ENCODE assay signal across 8 cellular contexts in genomic region chr19:10870955-10871603, GRCh38. TPM values are rescaled to one million over a fixed set of nuclear protein-coding genes. Genes with fewer than 3 reads are reported as not detected.
DNase-seq lines count a peak whose midpoint lies in the region; ATAC-seq, FAIRE-seq and TF ChIP-seq lines count a peak whose summit lies in the region.

TSS of gene CARM1 (plus strand) at chr19:10871553. CDS start at chr19:10871703, 150 bp downstream.

- no peak for TF ChIP-seq POLR2A in vagina (IDR thresholded peaks at IDR 0.05)

- peak within 1 kb of the TSS; percentile 90 for H3K9ac ChIP-seq in rectal smooth muscle tissue (ENCODE audit: low read length)

- H3K9me3 ChIP-seq in ascending aorta = no peaks in the 10 kb centered on the region
- no peaks in the 10 kb centered on the region for H3K9me3 ChIP-seq in right cardiac atrium (ENCODE audit: control insufficient read depth, low read length)
- no peaks in the 10 kb centered on the region for H3K9me3 ChIP-seq in vagina

- peak within 1 kb of the TSS; percentile 95 for H3K27ac Mint-ChIP-seq in T-helper 2 cell treated with Interferon-gamma antibody and Interleukin-4, amounts not matched to agents 5 μg/mL and 100 μg/mL, for 36 hours

- peak; percentile 91 for FAIRE-seq in GM18507 (lab: Jason Lieb, UNC)

- H3K27me3 Mint-ChIP-seq in T-helper 2 cell treated with Interferon-gamma antibody and Interleukin-4, amounts not matched to agents 5 μg/mL and 100 μg/mL, for 36 hours (ENCODE audit: low read depth) = no peaks in the 10 kb centered on the region

- H3K27ac ChIP-seq in ascending aorta (peak within 1 kb of the TSS; percentile 55 to 86), right cardiac atrium (ENCODE audit: low read length) (peak within 1 kb of the TSS; percentile 76), rectal smooth muscle tissue (ENCODE audit: low read depth, low read length) (peak within 1 kb of the TSS; percentile 87), vagina (peak within 1 kb of the TSS; percentile 94)

- TF ChIP-seq CTCF in ascending aorta (IDR thresholded peaks at IDR 0.05) (peak; percentile 33 to 94 (median 54)), vagina (IDR thresholded peaks at IDR 0.05) (peak; percentile 30 to 61 (median 42))

- H3K4me3 Mint-ChIP-seq in T-helper 2 cell treated with Interferon-gamma antibody and Interleukin-4, amounts not matched to agents 5 μg/mL and 100 μg/mL, for 36 hours = peak within 1 kb of the TSS; percentile 92

- H3K27me3 ChIP-seq in ascending aorta (no peaks in the 10 kb centered on the region), right cardiac atrium (ENCODE audit: control insufficient read depth, insufficient read depth) (no peaks in the 10 kb centered on the region), rectal smooth muscle tissue (ENCODE audit: control insufficient read depth, insufficient read depth, low read length) (no peaks in the 10 kb centered on the region), vagina (no peaks in the 10 kb centered on the region)

- peaks cover 27% of the 10 kb centered on the region for H3K4me1 Mint-ChIP-seq in T-helper 2 cell treated with Interferon-gamma antibody and Interleukin-4, amounts not matched to agents 5 μg/mL and 100 μg/mL, for 36 hours (ENCODE audit: low read depth)

- H3K4me3 ChIP-seq in ascending aorta (peak within 1 kb of the TSS; percentile 88 to 96), right cardiac atrium (ENCODE audit: low read length) (peak within 1 kb of the TSS; percentile 98), rectal smooth muscle tissue (ENCODE audit: low read length) (peak within 1 kb of the TSS; percentile 92), vagina (peak within 1 kb of the TSS; percentile 91 to 99)

- peak; percentile 92 for DNase-seq in GM18507 (ENCODE audit: extremely low spot score, insufficient read length, low read depth)
- peak; percentile 98 for DNase-seq in NCI-H2029 (lab: John Stamatoyannopoulos, UW)
- peak; percentile 98 for DNase-seq in T-helper 2 cell treated with Interferon-gamma antibody and Interleukin-4, amounts not matched to agents 5 μg/mL and 100 μg/mL, for 36 hours (ENCODE audit: low spot score)
- peak; percentile 98 to 100 for DNase-seq in ascending aorta (ENCODE audit: low spot score in 2 of 2)
- peak; percentile 99 to 100 (median 100) for DNase-seq in right cardiac atrium
- DNase-seq in vagina (ENCODE audit: extremely low spot score in 2 of 2) = peak in 1 of 2 donors; percentile 98

- ATAC-seq in HG02981 (IDR thresholded peaks at IDR 0.05; ENCODE audit: unreplicated experiment) = peak; percentile 69
- ATAC-seq in right cardiac atrium = peak; percentile 97 to 98

- 1% methylated on average over 93 of the region's 99 CpGs for WGBS in right cardiac atrium

- intact Hi-C loops in ascending aorta (cut with DNase I) (loop anchor here (1.0 to 5.0 kb wide), 6 partner anchors 35 to 666 kb away; partner anchors contain the start of genes CNN1, ILF3, SMARCA4 and TIMM29), right cardiac atrium (cut with DNase I) (loop anchor here in 3 of 4 donors (2.0 to 10.0 kb wide), 3 partner anchors 36 to 56 kb away; partner anchors contain the start of genes TIMM29 (in 3 of the 3) and YIPF2 (in 3 of the 3)), vagina (cut with DNase I) (loop anchor here (10.0 kb wide), 1 partner anchor 54 kb away; the partner anchor contains the start of genes TIMM29 and YIPF2)

- peaks cover 6% of the 10 kb centered on the region for H3K36me3 Mint-ChIP-seq in T-helper 2 cell treated with Interferon-gamma antibody and Interleukin-4, amounts not matched to agents 5 μg/mL and 100 μg/mL, for 36 hours (ENCODE audit: low read depth)

- no peaks in the 10 kb centered on the region for H3K36me3 ChIP-seq in ascending aorta
- no peaks in the 10 kb centered on the region for H3K36me3 ChIP-seq in rectal smooth muscle tissue (ENCODE audit: control insufficient read depth, insufficient read depth, low read length)
- no peaks in the 10 kb centered on the region for H3K36me3 ChIP-seq in vagina

- H3K4me1 ChIP-seq in ascending aorta (peaks cover 3 to 10% of the 10 kb centered on the region in 2 donors), right cardiac atrium (ENCODE audit: control insufficient read depth, insufficient read depth, low read length) (no peaks in the 10 kb centered on the region), rectal smooth muscle tissue (ENCODE audit: control insufficient read depth, insufficient read depth, low read length) (no peaks in the 10 kb centered on the region), vagina (peaks cover 37% of the 10 kb centered on the region)

- no peaks in the 10 kb centered on the region for H3K9me3 Mint-ChIP-seq in T-helper 2 cell treated with Interferon-gamma antibody and Interleukin-4, amounts not matched to agents 5 μg/mL and 100 μg/mL, for 36 hours

RNA-seq across cellular contexts. Expression of gene CARM1, which starts in this region (rescaled TPM):
- 22.9 TPM for total RNA-seq in ascending aorta
- 10 to 100 TPM; 30.8 to 37.2 (median 32.6) TPM for total RNA-seq in right cardiac atrium
- 35.2 TPM for polyA plus RNA-seq in right cardiac atrium
- 28.2 TPM for total RNA-seq in vagina
